In the genomic region with DNA sequence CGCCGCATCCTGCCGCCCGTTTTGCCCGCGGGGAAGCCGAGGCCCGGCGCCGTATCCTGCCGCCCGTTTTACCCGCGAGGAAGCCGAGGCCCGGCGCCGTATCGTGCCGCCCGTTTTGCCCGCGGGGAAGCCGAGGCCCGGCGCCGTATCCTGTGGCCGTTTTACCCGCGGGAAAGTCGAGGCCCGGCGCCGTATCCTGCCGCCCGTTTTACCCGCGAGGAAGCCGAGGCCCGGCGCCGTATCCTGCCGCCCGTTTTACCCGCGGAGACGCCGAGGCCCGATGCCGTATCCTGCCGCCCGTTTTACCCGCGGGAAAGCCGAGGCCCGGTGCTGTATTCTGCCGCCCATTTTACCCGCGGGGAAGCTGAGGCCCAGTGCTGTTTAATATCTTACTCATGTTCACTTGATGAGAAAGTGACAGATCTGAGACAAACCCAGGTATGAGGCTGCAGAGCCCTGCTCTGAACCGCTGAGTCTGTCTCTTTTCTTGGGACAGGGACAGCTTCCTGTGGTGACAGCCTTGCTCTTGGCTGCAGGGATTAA, we compare ENCODE assay signal across 13 cellular contexts.
A peak's percentile ranks its signal among the peaks of the same experiment; 100 is the strongest.
DNase-seq lines count a peak whose midpoint lies in the region; ATAC-seq and TF ChIP-seq lines count a peak whose summit lies in the region.
"Had no signal": no experiment of that assay in that cellular context is flagged by ENCODE, and none has a peak within 500 bp of the region (broad histone marks: within the 10 kb centered on the region; RNA-seq: fewer than 3 reads in every experiment).

No MANE protein-coding gene starts in this region.

- WGBS in mammary epithelial cell (ENCODE audit: low coverage, missing lambda C conversion rate), result 49% methylated on average over 2 of the region's 60 CpGs
- WGBS in testis, 2 donors, result 17 to 43% methylated on average over 1 to 36 of the region's 60 CpGs
- 90 to 98% methylated on average over 15 to 54 of the region's 60 CpGs for WGBS in endodermal cell (ENCODE audit: insufficient coverage in 1 of 2, insufficient read length in 1 of 2), 2 experiments

- POLR2A ChIA-PET in MCF 10A (lab: Yijun Ruan, JAX) (no interaction called here), WTC11 (lab: Charles Lee) (no interaction called here)

- H3K4me1 ChIP-seq in mammary epithelial cell (ENCODE audit: insufficient read depth, low read length) (no peaks in the 10 kb centered on the region), testis (no peaks in the 10 kb centered on the region), endodermal cell (ENCODE audit: control insufficient read depth, insufficient read depth, low read length) (no peaks in the 10 kb centered on the region)
- H3K4me1 ChIP-seq: body of pancreas, esophagus squamous epithelium had no signal

- H3K9me3 ChIP-seq in mammary epithelial cell (replicated peaks; ENCODE audit: insufficient read depth, low read length) (no peaks in the 10 kb centered on the region), testis (no peaks in the 10 kb centered on the region), endodermal cell (ENCODE audit: control insufficient read depth, low read length) (no peaks in the 10 kb centered on the region)
- H3K9me3 ChIP-seq: body of pancreas had no signal

- H3K4me1 Mint-ChIP-seq in MCF 10A (ENCODE audit: insufficient read depth, unreplicated experiment) (no peaks in the 10 kb centered on the region), WTC11 (no peaks in the 10 kb centered on the region), endodermal cell (no peaks in the 10 kb centered on the region), chondrocyte (ENCODE audit: low read depth) (no peaks in the 10 kb centered on the region)

- intact Hi-C loops in mammary epithelial cell (cut with micrococcal nuclease) (no loop called here), MCF 10A (cut with micrococcal nuclease) (no loop called here), left ventricle myocardium superior (cut with micrococcal nuclease) (no loop called here), testis (cut with DNase I; ENCODE audit: low total_unique reads) (no loop called here)

- H3K36me3 ChIP-seq in mammary epithelial cell (ENCODE audit: insufficient read depth, low read length) (no peaks in the 10 kb centered on the region), testis (ENCODE audit: low read depth, missing control alignments) (no peaks in the 10 kb centered on the region), endodermal cell (ENCODE audit: control insufficient read depth, insufficient read depth, low read length) (no peaks in the 10 kb centered on the region)
- H3K36me3 ChIP-seq: esophagus squamous epithelium had no signal

- H3K4me3 ChIP-seq in mammary epithelial cell (replicated peaks in 1 of 3; ENCODE audit: insufficient read depth in 1 of 3, low read depth in 2 of 3, low read length in 3 of 3), result no peak overlapping the region
- peak overlapping the region; percentile 26 to 34 for H3K4me3 ChIP-seq in testis
- H3K4me3 ChIP-seq in endodermal cell (ENCODE audit: low read length), result no peak overlapping the region
- H3K4me3 ChIP-seq: body of pancreas had no signal

- BruUV-seq in mammary epithelial cell (replicated peaks; lab: Mats Ljungman, UMichigan) (no TSS peak), MCF 10A (replicated peaks; lab: Mats Ljungman, UMichigan) (no TSS peak)

- ATAC-seq in WTC11 (no peak), left ventricle myocardium superior (no peak), GM18519 (IDR thresholded peaks at IDR 0.05; ENCODE audit: low FRiP score, unreplicated experiment) (no peak)
- ATAC-seq: body of pancreas had no signal

- H3K27me3 ChIP-seq in mammary epithelial cell (ENCODE audit: insufficient read depth, low read length) (no peaks in the 10 kb centered on the region), testis (no peaks in the 10 kb centered on the region), endodermal cell (ENCODE audit: control insufficient read depth, insufficient read depth, low read length, poor library complexity, severe bottlenecking) (no peaks in the 10 kb centered on the region)

- H2AFZ ChIP-seq in mammary epithelial cell (ENCODE audit: low read depth, low read length), result peak overlapping the region; percentile 48

- DNase-seq in mammary epithelial cell (no peak), MCF 10A (ENCODE audit: unreplicated experiment) (no peak), WTC11 (ENCODE audit: low spot score) (no peak), left ventricle myocardium superior (peak; percentile 37), testis (no peak), endodermal cell (no peak), chondrocyte (ENCODE audit: low spot score) (no peak)
- DNase-seq: activated CD4-positive, alpha-beta T cell treated with anti-CD3 and anti-CD28 coated beads, Interleukin-2, amount 10 ng/mL, durations not matched to agents 7 days and 5 days; body of pancreas; esophagus squamous epithelium; HCEC 1CT; kidney had no signal

- in situ Hi-C loops in mammary epithelial cell (cut with MboI; ENCODE audit: low sequenced_read_pairs in 2 of 2), result no loop called here

- H3K4me2 ChIP-seq in mammary epithelial cell (ENCODE audit: insufficient read depth, low read depth, low read length), result peak overlapping the region; percentile 44

- H3K27ac Mint-ChIP-seq in MCF 10A (ENCODE audit: low read depth, unreplicated experiment) (no peak overlapping the region), WTC11 (no peak overlapping the region), endodermal cell (no peak overlapping the region), chondrocyte (ENCODE audit: unreplicated experiment) (no peak overlapping the region)
- H3K27ac Mint-ChIP-seq: activated CD4-positive, alpha-beta T cell treated with anti-CD3 and anti-CD28 coated beads, Interleukin-2, amount 10 ng/mL, durations not matched to agents 7 days and 5 days had no signal

- H3K27me3 Mint-ChIP-seq in MCF 10A (ENCODE audit: insufficient read depth, unreplicated experiment) (peaks cover 62% of the 10 kb centered on the region), WTC11 (ENCODE audit: low read depth) (peaks cover 81% of the 10 kb centered on the region), endodermal cell (ENCODE audit: insufficient read depth) (peaks cover 18% of the 10 kb centered on the region), chondrocyte (ENCODE audit: low read depth) (peaks cover 17% of the 10 kb centered on the region)

- CTCF ChIA-PET in mammary epithelial cell (lab: Charles Lee; ENCODE audit: low non-redundant PET) (interaction anchor here (0.8 kb wide), 1 partner anchor 50 kb away, joined by 3 read pairs; no protein-coding TSS in a partner anchor), MCF 10A (lab: Yijun Ruan, JAX) (no interaction called here), WTC11 (lab: Charles Lee) (interaction anchor here (1.9 kb wide), 1 partner anchor 30 kb away, joined by 6 read pairs; no protein-coding TSS in a partner anchor)

- no peak for TF ChIP-seq POLR2A in testis (IDR thresholded peaks at IDR 0.05)

- dilution Hi-C loops in mammary epithelial cell (cut with HindIII; ENCODE audit: low sequenced_read_pairs), result no loop called here

- no peak for TF ChIP-seq CTCF in mammary epithelial cell (conservative IDR thresholded peaks at IDR 0.05 in 1 of 2, IDR thresholded peaks at IDR 0.05 in 1 of 2; ENCODE audit: extremely low read depth in 1 of 2, insufficient read depth in 1 of 2, low read depth in 1 of 2, low read length in 2 of 2)
- no peak for TF ChIP-seq CTCF in MCF 10A (IDR thresholded peaks at IDR 0.05; ENCODE audit: unreplicated experiment)
- TF ChIP-seq CTCF in WTC11 (IDR thresholded peaks at IDR 0.05), result no peak
- TF ChIP-seq CTCF in testis (IDR thresholded peaks at IDR 0.05), result no peak
- TF ChIP-seq CTCF in endodermal cell (conservative IDR thresholded peaks at IDR 0.05), result no peak
- no peak for TF ChIP-seq CTCF in chondrocyte (IDR thresholded peaks at IDR 0.05)

- H3K9ac ChIP-seq in mammary epithelial cell (ENCODE audit: insufficient read depth, low read length) (no peak overlapping the region), endodermal cell (ENCODE audit: extremely low read depth, low read length, poor library complexity, severe bottlenecking) (no peak overlapping the region)

- H3K4me3 Mint-ChIP-seq in MCF 10A (ENCODE audit: unreplicated experiment) (no peak overlapping the region), WTC11 (peak overlapping the region; percentile 40), endodermal cell (no peak overlapping the region), chondrocyte (ENCODE audit: unreplicated experiment) (no peak overlapping the region)
- H3K4me3 Mint-ChIP-seq: activated CD4-positive, alpha-beta T cell treated with anti-CD3 and anti-CD28 coated beads, Interleukin-2, amount 10 ng/mL, durations not matched to agents 7 days and 5 days had no signal

- H3K79me2 ChIP-seq in mammary epithelial cell (ENCODE audit: insufficient read depth, low read length), result no peaks in the 10 kb centered on the region

- H3K36me3 Mint-ChIP-seq in MCF 10A (ENCODE audit: insufficient read depth, unreplicated experiment), result peaks cover 4% of the 10 kb centered on the region
- H3K36me3 Mint-ChIP-seq in WTC11, result peaks cover 15% of the 10 kb centered on the region
- H3K36me3 Mint-ChIP-seq in endodermal cell (ENCODE audit: low read depth), result peaks cover 2% of the 10 kb centered on the region
- H3K36me3 Mint-ChIP-seq in chondrocyte (ENCODE audit: low read depth), result no peaks in the 10 kb centered on the region

- H3K9me3 Mint-ChIP-seq in MCF 10A (ENCODE audit: unreplicated experiment) (no peaks in the 10 kb centered on the region), WTC11 (peaks cover 21% of the 10 kb centered on the region), endodermal cell (peaks cover 11% of the 10 kb centered on the region), chondrocyte (ENCODE audit: low read depth) (peaks cover 5% of the 10 kb centered on the region)
- H3K9me3 Mint-ChIP-seq: activated CD4-positive, alpha-beta T cell treated with anti-CD3 and anti-CD28 coated beads, Interleukin-2, amount 10 ng/mL, durations not matched to agents 7 days and 5 days had no signal

- H4K20me1 ChIP-seq in mammary epithelial cell (ENCODE audit: insufficient read depth, low read length), result no peaks in the 10 kb centered on the region

- H3K27ac ChIP-seq in mammary epithelial cell (ENCODE audit: insufficient read depth, low read depth, low read length) (no peak overlapping the region), testis (no peak overlapping the region), endodermal cell (ENCODE audit: low read depth, low read length) (no peak overlapping the region)
- H3K27ac ChIP-seq: body of pancreas, esophagus squamous epithelium had no signal

TF ChIP-seq in WTC11, 78 proteins besides CTCF, POLR2A, EP300 and RAD21 (continues in another document):
- TF ChIP-seq NR2C2 (CRISPR knock-in tag; IDR thresholded peaks at IDR 0.05), result no peak
- no peak for TF ChIP-seq E2F1 (CRISPR knock-in tag; IDR thresholded peaks at IDR 0.05)

Comparison
In these comparisons a context has a peak if more than half of its experiments do, and no peak if none do; other contexts are left out.
1. H3K4me3 ChIP-seq: peak in testis (2 of 2); none in mammary epithelial cell (0 of 3) and endodermal cell (single experiment).